1 cellular context compared by ENCODE assay signal in the genomic region with DNA sequence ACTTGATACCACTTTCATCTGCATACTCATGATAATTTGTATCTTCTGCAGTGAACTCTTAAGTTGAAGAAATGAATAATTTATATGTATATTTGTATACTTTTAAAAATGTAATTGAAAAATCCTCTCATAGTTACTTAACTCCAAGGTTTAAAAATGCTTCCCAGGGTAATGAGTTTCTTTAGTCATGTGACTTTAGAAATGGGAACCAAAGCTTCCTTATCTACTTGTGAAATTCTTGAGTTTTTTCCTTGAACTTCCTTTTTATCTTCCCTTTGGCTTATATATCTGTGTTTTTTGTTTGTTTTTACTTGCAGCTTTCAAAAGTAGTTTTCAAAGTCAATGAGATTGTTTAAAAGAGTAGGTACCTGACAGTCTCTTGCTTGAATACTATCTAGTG.
A peak's percentile ranks its signal among the peaks of the same experiment; 100 is the strongest.
TF ChIP-seq lines count a peak whose summit lies in the region.

No MANE protein-coding gene starts in this region.

TF ChIP-seq in K562, 482 proteins besides CTCF, POLR2A, EP300 and RAD21:
- TF ChIP-seq HSF4 (CRISPR knock-in tag; IDR thresholded peaks at IDR 0.05; ENCODE audit: borderline replicate concordance) (no peak), NR3C1 (CRISPR knock-in tag; IDR thresholded peaks at IDR 0.05) (no peak), MXI1 (IDR thresholded peaks at IDR 0.05; ENCODE audit: low read depth, low read length) (no peak), RAD51 (IDR thresholded peaks at IDR 0.05; ENCODE audit: borderline replicate concordance, low read depth) (peak; percentile 78), STAT5B (CRISPR knock-in tag; IDR thresholded peaks at IDR 0.05) (no peak), EWSR1 (IDR thresholded peaks at IDR 0.05; ENCODE audit: borderline replicate concordance, low read depth, partially characterized antibody) (no peak), FOXJ2 (tag; IDR thresholded peaks at IDR 0.05) (no peak), ZNF830 (CRISPR knock-in tag; IDR thresholded peaks at IDR 0.05) (no peak), CSDE1 (IDR thresholded peaks at IDR 0.05) (no peak), ARID1B (IDR thresholded peaks at IDR 0.05) (peak; percentile 43; the same call in 1 of the 2 replicates), PHF21A (IDR thresholded peaks at IDR 0.05; ENCODE audit: borderline replicate concordance, low read depth) (no peak), NCOR1 (IDR thresholded peaks at IDR 0.05) (0 out of 2 replicates have a peak, but pooled peaks have one; percentile 7), ZNF232 (CRISPR knock-in tag; IDR thresholded peaks at IDR 0.05) (no peak), TOE1 (IDR thresholded peaks at IDR 0.05; ENCODE audit: borderline replicate concordance) (peak; percentile 91), TOE1 (CRISPR knock-in tag; IDR thresholded peaks at IDR 0.05; ENCODE audit: borderline replicate concordance, low read depth) (no peak)
- TF ChIP-seq, protein P1, sequence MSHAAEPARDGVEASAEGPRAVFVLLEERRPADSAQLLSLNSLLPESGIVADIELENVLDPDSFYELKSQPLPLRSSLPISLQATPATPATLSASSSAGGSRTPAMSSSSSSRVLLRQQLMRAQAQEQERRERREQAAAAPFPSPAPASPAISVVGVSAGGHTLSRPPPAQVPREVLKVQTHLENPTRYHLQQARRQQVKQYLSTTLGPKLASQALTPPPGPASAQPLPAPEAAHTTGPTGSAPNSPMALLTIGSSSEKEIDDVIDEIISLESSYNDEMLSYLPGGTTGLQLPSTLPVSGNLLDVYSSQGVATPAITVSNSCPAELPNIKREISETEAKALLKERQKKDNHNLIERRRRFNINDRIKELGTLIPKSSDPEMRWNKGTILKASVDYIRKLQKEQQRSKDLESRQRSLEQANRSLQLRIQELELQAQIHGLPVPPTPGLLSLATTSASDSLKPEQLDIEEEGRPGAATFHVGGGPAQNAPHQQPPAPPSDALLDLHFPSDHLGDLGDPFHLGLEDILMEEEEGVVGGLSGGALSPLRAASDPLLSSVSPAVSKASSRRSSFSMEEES (CRISPR knock-in tag; IDR thresholded peaks at IDR 0.05): peak; percentile 95
- TF ChIP-seq, protein P2, sequence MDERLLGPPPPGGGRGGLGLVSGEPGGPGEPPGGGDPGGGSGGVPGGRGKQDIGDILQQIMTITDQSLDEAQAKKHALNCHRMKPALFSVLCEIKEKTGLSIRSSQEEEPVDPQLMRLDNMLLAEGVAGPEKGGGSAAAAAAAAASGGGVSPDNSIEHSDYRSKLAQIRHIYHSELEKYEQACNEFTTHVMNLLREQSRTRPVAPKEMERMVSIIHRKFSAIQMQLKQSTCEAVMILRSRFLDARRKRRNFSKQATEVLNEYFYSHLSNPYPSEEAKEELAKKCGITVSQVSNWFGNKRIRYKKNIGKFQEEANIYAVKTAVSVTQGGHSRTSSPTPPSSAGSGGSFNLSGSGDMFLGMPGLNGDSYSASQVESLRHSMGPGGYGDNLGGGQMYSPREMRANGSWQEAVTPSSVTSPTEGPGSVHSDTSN (CRISPR knock-in tag; IDR thresholded peaks at IDR 0.05; ENCODE audit: low read depth): no peak
- TF ChIP-seq, protein P2 (tag; conservative IDR thresholded peaks at IDR 0.05; ENCODE audit: low read depth): no peak
